33 cellular contexts compared by ENCODE assay signal in the genomic region with DNA sequence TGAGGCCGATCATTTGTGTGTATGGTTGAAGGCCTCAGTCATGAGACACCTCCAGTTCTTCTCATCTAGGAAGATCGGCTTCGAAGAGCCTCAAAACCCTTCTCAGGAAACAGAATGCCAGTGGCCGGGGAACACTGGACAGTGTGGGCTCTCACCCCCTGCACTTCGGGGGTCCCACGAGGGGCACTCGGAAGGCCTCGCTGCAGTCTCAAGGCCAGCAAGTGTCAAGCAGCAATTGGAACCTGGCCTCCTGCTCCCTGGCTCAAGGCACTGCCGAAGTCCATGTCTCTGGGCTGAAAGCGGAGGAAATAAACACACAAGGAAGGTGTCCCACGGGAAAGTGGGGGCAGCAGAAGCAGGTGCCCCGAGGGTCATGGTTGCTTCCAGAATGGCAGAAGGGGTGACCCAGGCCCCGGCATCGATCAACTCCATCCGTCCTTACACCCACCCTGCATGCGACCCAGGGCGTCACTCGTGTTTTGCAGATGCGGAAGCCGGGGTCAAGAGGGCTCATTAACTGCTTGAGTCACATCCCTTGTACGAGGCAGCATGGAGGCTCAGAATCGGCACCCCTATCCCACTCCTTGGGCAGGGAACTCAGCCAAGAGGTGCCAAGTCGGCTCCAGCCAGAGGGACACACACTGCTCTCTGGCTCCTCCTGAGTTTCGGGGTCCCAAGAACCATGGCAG.
"Had no signal": no experiment of that assay in that cellular context is flagged by ENCODE, and none has a peak within 500 bp of the region (broad histone marks: within the 10 kb centered on the region; RNA-seq: fewer than 3 reads in every experiment).

No MANE protein-coding gene starts in this region.

- H3K9me3 Mint-ChIP-seq: activated CD8-positive, alpha-beta T cell treated with anti-CD3 and anti-CD28 coated beads for 36 hours; activated naive CD4-positive, alpha-beta T cell treated with anti-CD3 and anti-CD28 coated beads, Interleukin-2, amount 50 U/mL, for 72 hours; activated T-cell treated with anti-CD3 and anti-CD28 coated beads, Interleukin-2, amount 50 U/mL, for 4 hours; activated T-helper 1 cell treated with anti-CD3 and anti-CD28 coated beads, Interleukin-12 subunit alpha, Interleukin-12 subunit beta, Interleukin-2, Interleukin-4 antibody, amounts not matched to agents 30 ng/mL and 10 ng/mL and 1 ng/mL, durations not matched to agents 14 hours and 24 hours and 36 hours; activated T-helper 17 cell treated with anti-CD3 and anti-CD28 coated beads, Interleukin-2, amount 50 U/mL, for 72 hours; T-helper 1 cell treated with Interleukin-12 subunit alpha and Interleukin-12 subunit beta and Interleukin-4 antibody, amounts not matched to agents 30 μg/mL and 1 μg/mL, for 36 hours; T-helper 2 cell treated with Interferon-gamma antibody and Interleukin-4, amounts not matched to agents 5 μg/mL and 100 μg/mL, for 36 hours had no signal

- H3K27ac Mint-ChIP-seq: activated B cell treated with CpG ODN at 0.5 μM for 24 hours; activated CD4-positive, alpha-beta memory T cell treated with anti-CD3 and anti-CD28 coated beads for 36 hours; activated CD8-positive, alpha-beta T cell treated with anti-CD3 and anti-CD28 coated beads for 36 hours; activated naive CD4-positive, alpha-beta T cell treated with anti-CD3 and anti-CD28 coated beads for 36 hours; activated naive CD4-positive, alpha-beta T cell treated with anti-CD3 and anti-CD28 coated beads, Interleukin-2, amount 50 U/mL, for 72 hours; activated naive CD8-positive, alpha-beta T cell treated with anti-CD3 and anti-CD28 coated beads for 36 hours; activated T-cell treated with anti-CD3 and anti-CD28 coated beads, Interleukin-2, amount 50 U/mL, for 72 hours; activated T-helper 1 cell treated with anti-CD3 and anti-CD28 coated beads, Interleukin-12 subunit alpha, Interleukin-12 subunit beta, Interleukin-2, Interleukin-4 antibody, amounts not matched to agents 30 ng/mL and 10 ng/mL and 1 ng/mL, durations not matched to agents 14 hours and 24 hours and 36 hours; activated T-helper 17 cell treated with anti-CD3 and anti-CD28 coated beads, Interleukin-2, amount 50 U/mL, for 72 hours; T-helper 1 cell treated with Interleukin-12 subunit alpha and Interleukin-12 subunit beta and Interleukin-4 antibody, amounts not matched to agents 30 μg/mL and 1 μg/mL, for 36 hours; T-helper 2 cell treated with Interferon-gamma antibody and Interleukin-4, amounts not matched to agents 5 μg/mL and 100 μg/mL, for 36 hours had no signal

- ATAC-seq: activated CD8-positive, alpha-beta T cell treated with anti-CD3 and anti-CD28 coated beads for 36 hours; activated naive CD4-positive, alpha-beta T cell treated with anti-CD3 and anti-CD28 coated beads, Interleukin-2, amount 50 U/mL, for 72 hours; activated T-cell treated with anti-CD3 and anti-CD28 coated beads, Interleukin-2, amount 50 U/mL, for 4 hours; activated T-cell treated with anti-CD3 and anti-CD28 coated beads, Interleukin-2, amount 50 U/mL, for 72 hours; activated T-helper 17 cell treated with anti-CD3 and anti-CD28 coated beads, Interleukin-2, amount 50 U/mL, for 72 hours; body of pancreas had no signal

- H3K4me1 Mint-ChIP-seq: activated B cell treated with CpG ODN at 0.5 μM for 24 hours; activated naive CD8-positive, alpha-beta T cell treated with anti-CD3 and anti-CD28 coated beads for 36 hours; activated T-helper 17 cell treated with anti-CD3 and anti-CD28 coated beads, Interleukin-2, amount 50 U/mL, for 72 hours had no signal

- DNase-seq: activated B cell treated with CpG ODN at 0.5 μM for 24 hours; activated CD4-positive, alpha-beta memory T cell treated with anti-CD3 and anti-CD28 coated beads for 36 hours; activated CD4-positive, alpha-beta T cell treated with anti-CD3 and anti-CD28 coated beads for 48 hours; activated CD4-positive, alpha-beta T cell treated with anti-CD3 and anti-CD28 coated beads, Interleukin-2, amount 50 U/mL, for 1 hour; activated CD4-positive, alpha-beta T cell treated with anti-CD3 and anti-CD28 coated beads, Interleukin-2, amount 50 U/mL, for 4 hours; activated CD4-positive, CD25-positive, alpha-beta regulatory T cell treated with anti-CD3 and anti-CD28 coated beads, Interleukin-2, amount 50 U/mL, for 72 hours; activated CD8-positive, alpha-beta memory T cell treated with anti-CD3 and anti-CD28 coated beads, Interleukin-2, amount 50 U/mL, for 4 hours; activated CD8-positive, alpha-beta T cell treated with anti-CD3 and anti-CD28 coated beads for 36 hours; activated effector memory CD4-positive, alpha-beta T cell treated with anti-CD3 and anti-CD28 coated beads, Interleukin-2, amount 50 U/mL, for 16 hours; activated gamma-delta T cell treated with Interleukin-2 at 50 U/mL for 16 hours; activated naive CD4-positive, alpha-beta T cell; activated naive CD4-positive, alpha-beta T cell treated with anti-CD3 and anti-CD28 coated beads for 36 hours; activated naive CD8-positive, alpha-beta T cell treated with anti-CD3 and anti-CD28 coated beads for 36 hours; activated T-cell treated with anti-CD3 and anti-CD28 coated beads for 4 hours; activated T-cell treated with anti-CD3 and anti-CD28 coated beads, Interleukin-2, amount 50 U/mL, for 1 hour; activated T-cell treated with anti-CD3 and anti-CD28 coated beads, Interleukin-2, amount 50 U/mL, for 4 hours; activated T-cell treated with anti-CD3 and anti-CD28 coated beads, Interleukin-2, amount 50 U/mL, for 72 hours; adrenal gland; amniotic stem cell; body of pancreas; brain microvascular endothelial cell; central memory CD4-positive, alpha-beta T cell; SW 1271; T-helper 1 cell; T-helper 2 cell; T-helper 9 cell had no signal

- H3K36me3 Mint-ChIP-seq: activated CD4-positive, alpha-beta memory T cell treated with anti-CD3 and anti-CD28 coated beads for 36 hours; activated naive CD4-positive, alpha-beta T cell treated with anti-CD3 and anti-CD28 coated beads, Interleukin-2, amount 50 U/mL, for 72 hours; activated naive CD8-positive, alpha-beta T cell treated with anti-CD3 and anti-CD28 coated beads for 36 hours had no signal

- H3K27ac ChIP-seq: adrenal gland, body of pancreas, brain microvascular endothelial cell, breast epithelium, VCaP had no signal

- H3K27me3 ChIP-seq: adrenal gland, body of pancreas, brain microvascular endothelial cell had no signal

- H3K36me3 ChIP-seq: adrenal gland, brain microvascular endothelial cell, breast epithelium had no signal

- H3K9me3 ChIP-seq: adrenal gland had no signal

- H3K4me3 Mint-ChIP-seq: activated B cell treated with CpG ODN at 0.5 μM for 24 hours; activated CD4-positive, alpha-beta memory T cell treated with anti-CD3 and anti-CD28 coated beads for 36 hours; activated CD8-positive, alpha-beta T cell treated with anti-CD3 and anti-CD28 coated beads for 36 hours; activated naive CD4-positive, alpha-beta T cell treated with anti-CD3 and anti-CD28 coated beads for 36 hours; activated naive CD8-positive, alpha-beta T cell treated with anti-CD3 and anti-CD28 coated beads for 36 hours; activated T-cell treated with anti-CD3 and anti-CD28 coated beads, Interleukin-2, amount 50 U/mL, for 4 hours; activated T-cell treated with anti-CD3 and anti-CD28 coated beads, Interleukin-2, amount 50 U/mL, for 72 hours; activated T-helper 1 cell treated with anti-CD3 and anti-CD28 coated beads, Interleukin-12 subunit alpha, Interleukin-12 subunit beta, Interleukin-2, Interleukin-4 antibody, amounts not matched to agents 30 ng/mL and 10 ng/mL and 1 ng/mL, durations not matched to agents 14 hours and 24 hours and 36 hours; activated T-helper 17 cell treated with anti-CD3 and anti-CD28 coated beads, Interleukin-2, amount 50 U/mL, for 72 hours; T-helper 1 cell treated with Interleukin-12 subunit alpha and Interleukin-12 subunit beta and Interleukin-4 antibody, amounts not matched to agents 30 μg/mL and 1 μg/mL, for 36 hours; T-helper 2 cell treated with Interferon-gamma antibody and Interleukin-4, amounts not matched to agents 5 μg/mL and 100 μg/mL, for 36 hours had no signal

- H3K27me3 Mint-ChIP-seq: activated B cell treated with CpG ODN at 0.5 μM for 24 hours; activated naive CD8-positive, alpha-beta T cell treated with anti-CD3 and anti-CD28 coated beads for 36 hours had no signal

- H3K4me1 ChIP-seq: adrenal gland, body of pancreas, breast epithelium had no signal

- H3K4me3 ChIP-seq: adrenal gland, body of pancreas, breast epithelium had no signal
